In the genomic region with DNA sequence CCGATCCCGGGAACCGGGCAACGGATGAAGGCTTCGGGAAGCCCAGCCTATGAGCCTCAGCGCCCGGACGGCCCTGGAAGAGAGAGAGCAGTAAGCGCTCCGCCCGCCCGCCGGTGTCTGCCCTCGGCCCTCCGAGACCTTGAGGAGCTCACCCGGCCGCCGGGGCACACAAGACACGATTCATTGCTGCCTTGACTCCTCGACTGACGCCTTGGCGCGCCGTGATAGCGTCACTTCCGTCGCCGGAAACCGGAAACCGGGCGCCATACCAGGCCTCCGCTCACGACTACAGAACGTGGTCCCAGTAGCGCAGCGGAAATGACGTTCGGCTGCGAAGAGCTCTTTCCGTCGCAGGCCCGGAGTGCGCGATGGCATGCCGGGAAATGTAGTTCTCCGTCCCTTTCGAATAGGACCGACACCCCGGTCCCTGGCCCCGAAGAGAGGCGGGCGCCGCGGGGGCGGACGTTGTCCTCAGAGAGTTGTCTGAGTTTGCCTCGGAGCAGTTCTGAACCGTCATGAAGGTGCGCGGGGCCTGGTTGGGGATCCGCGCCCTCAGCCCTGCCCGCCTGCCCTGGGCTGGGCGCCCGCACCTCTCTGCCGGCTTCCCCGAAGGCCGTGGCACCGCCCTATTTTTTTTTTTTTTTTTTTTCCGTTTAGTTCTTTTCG, we compare ENCODE assay signal across 1 cellular context.
TF ChIP-seq lines count a peak whose summit lies in the region.

A gene (minus strand): TSS at position 208 of the 666 bp plus-strand sequence. CDS start 24 bp downstream, at position 184.

TF ChIP-seq in HepG2, 621 proteins besides CTCF, POLR2A, EP300 and RAD21 (continued from another document and continues in another):
- TF ChIP-seq, protein P1, sequence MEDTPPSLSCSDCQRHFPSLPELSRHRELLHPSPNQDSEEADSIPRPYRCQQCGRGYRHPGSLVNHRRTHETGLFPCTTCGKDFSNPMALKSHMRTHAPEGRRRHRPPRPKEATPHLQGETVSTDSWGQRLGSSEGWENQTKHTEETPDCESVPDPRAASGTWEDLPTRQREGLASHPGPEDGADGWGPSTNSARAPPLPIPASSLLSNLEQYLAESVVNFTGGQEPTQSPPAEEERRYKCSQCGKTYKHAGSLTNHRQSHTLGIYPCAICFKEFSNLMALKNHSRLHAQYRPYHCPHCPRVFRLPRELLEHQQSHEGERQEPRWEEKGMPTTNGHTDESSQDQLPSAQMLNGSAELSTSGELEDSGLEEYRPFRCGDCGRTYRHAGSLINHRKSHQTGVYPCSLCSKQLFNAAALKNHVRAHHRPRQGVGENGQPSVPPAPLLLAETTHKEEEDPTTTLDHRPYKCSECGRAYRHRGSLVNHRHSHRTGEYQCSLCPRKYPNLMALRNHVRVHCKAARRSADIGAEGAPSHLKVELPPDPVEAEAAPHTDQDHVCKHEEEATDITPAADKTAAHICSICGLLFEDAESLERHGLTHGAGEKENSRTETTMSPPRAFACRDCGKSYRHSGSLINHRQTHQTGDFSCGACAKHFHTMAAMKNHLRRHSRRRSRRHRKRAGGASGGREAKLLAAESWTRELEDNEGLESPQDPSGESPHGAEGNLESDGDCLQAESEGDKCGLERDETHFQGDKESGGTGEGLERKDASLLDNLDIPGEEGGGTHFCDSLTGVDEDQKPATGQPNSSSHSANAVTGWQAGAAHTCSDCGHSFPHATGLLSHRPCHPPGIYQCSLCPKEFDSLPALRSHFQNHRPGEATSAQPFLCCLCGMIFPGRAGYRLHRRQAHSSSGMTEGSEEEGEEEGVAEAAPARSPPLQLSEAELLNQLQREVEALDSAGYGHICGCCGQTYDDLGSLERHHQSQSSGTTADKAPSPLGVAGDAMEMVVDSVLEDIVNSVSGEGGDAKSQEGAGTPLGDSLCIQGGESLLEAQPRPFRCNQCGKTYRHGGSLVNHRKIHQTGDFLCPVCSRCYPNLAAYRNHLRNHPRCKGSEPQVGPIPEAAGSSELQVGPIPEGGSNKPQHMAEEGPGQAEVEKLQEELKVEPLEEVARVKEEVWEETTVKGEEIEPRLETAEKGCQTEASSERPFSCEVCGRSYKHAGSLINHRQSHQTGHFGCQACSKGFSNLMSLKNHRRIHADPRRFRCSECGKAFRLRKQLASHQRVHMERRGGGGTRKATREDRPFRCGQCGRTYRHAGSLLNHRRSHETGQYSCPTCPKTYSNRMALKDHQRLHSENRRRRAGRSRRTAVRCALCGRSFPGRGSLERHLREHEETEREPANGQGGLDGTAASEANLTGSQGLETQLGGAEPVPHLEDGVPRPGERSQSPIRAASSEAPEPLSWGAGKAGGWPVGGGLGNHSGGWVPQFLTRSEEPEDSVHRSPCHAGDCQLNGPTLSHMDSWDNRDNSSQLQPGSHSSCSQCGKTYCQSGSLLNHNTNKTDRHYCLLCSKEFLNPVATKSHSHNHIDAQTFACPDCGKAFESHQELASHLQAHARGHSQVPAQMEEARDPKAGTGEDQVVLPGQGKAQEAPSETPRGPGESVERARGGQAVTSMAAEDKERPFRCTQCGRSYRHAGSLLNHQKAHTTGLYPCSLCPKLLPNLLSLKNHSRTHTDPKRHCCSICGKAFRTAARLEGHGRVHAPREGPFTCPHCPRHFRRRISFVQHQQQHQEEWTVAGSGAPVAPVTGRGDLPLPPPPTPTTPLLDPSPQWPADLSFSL (CRISPR knock-in tag; IDR thresholded peaks at IDR 0.05): no peak
- TF ChIP-seq ZNF709 (CRISPR knock-in tag; IDR thresholded peaks at IDR 0.05): peak; percentile 89
- no peak for TF ChIP-seq SSRP1 (CRISPR knock-in tag; IDR thresholded peaks at IDR 0.05)
- TF ChIP-seq, protein P2, sequence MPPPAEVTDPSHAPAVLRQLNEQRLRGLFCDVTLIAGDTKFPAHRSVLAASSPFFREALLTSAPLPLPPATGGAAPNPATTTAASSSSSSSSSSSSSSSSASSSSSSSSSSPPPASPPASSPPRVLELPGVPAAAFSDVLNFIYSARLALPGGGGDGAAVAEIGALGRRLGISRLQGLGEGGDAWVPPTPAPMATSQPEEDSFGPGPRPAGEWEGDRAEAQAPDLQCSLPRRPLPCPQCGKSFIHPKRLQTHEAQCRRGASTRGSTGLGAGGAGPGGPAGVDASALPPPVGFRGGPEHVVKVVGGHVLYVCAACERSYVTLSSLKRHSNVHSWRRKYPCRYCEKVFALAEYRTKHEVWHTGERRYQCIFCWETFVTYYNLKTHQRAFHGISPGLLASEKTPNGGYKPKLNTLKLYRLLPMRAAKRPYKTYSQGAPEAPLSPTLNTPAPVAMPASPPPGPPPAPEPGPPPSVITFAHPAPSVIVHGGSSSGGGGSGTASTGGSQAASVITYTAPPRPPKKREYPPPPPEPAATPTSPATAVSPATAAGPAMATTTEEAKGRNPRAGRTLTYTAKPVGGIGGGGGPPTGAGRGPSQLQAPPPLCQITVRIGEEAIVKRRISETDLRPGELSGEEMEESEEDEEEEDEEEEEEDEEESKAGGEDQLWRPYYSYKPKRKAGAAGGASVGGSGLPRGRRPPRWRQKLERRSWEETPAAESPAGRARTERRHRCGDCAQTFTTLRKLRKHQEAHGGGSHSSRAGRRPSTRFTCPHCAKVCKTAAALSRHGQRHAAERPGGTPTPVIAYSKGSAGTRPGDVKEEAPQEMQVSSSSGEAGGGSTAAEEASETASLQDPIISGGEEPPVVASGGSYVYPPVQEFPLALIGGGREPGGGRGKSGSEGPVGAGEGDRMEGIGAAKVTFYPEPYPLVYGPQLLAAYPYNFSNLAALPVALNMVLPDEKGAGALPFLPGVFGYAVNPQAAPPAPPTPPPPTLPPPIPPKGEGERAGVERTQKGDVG (CRISPR knock-in tag; IDR thresholded peaks at IDR 0.05; ENCODE audit: borderline replicate concordance): peak; percentile 65; the same call in 1 of the 2 replicates
- TF ChIP-seq, protein P3, sequence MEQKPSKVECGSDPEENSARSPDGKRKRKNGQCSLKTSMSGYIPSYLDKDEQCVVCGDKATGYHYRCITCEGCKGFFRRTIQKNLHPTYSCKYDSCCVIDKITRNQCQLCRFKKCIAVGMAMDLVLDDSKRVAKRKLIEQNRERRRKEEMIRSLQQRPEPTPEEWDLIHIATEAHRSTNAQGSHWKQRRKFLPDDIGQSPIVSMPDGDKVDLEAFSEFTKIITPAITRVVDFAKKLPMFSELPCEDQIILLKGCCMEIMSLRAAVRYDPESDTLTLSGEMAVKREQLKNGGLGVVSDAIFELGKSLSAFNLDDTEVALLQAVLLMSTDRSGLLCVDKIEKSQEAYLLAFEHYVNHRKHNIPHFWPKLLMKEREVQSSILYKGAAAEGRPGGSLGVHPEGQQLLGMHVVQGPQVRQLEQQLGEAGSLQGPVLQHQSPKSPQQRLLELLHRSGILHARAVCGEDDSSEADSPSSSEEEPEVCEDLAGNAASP (CRISPR knock-in tag; IDR thresholded peaks at IDR 0.05; ENCODE audit: borderline replicate concordance): 0 out of 2 replicates have a peak, but pooled peaks have one; percentile 41
- no peak for TF ChIP-seq ZNF441 (CRISPR knock-in tag; IDR thresholded peaks at IDR 0.05; ENCODE audit: borderline replicate concordance)
- TF ChIP-seq MEIS1 (CRISPR knock-in tag; IDR thresholded peaks at IDR 0.05; ENCODE audit: borderline replicate concordance): peak; percentile 27; the same call in 1 of the 2 replicates
- TF ChIP-seq MAF1 (CRISPR knock-in tag; IDR thresholded peaks at IDR 0.05; ENCODE audit: borderline replicate concordance): no peak; the same call in 1 of the 2 replicates
- TF ChIP-seq FOXJ3 (CRISPR knock-in tag; IDR thresholded peaks at IDR 0.05; ENCODE audit: borderline replicate concordance): peak; percentile 82; the same call in 1 of the 2 replicates
- TF ChIP-seq, protein P4, sequence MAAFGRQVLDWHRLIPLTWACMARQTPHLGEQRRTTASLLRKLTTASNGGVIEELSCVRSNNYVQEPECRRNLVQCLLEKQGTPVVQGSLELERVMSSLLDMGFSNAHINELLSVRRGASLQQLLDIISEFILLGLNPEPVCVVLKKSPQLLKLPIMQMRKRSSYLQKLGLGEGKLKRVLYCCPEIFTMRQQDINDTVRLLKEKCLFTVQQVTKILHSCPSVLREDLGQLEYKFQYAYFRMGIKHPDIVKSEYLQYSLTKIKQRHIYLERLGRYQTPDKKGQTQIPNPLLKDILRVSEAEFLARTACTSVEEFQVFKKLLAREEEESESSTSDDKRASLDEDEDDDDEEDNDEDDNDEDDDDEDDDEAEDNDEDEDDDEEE (CRISPR knock-in tag; IDR thresholded peaks at IDR 0.05): no peak; the same call in 1 of the 2 replicates
- TF ChIP-seq ZKSCAN5 (CRISPR knock-in tag; IDR thresholded peaks at IDR 0.05): no peak
- peak; percentile 97 for TF ChIP-seq SAP130 (CRISPR knock-in tag; IDR thresholded peaks at IDR 0.05; ENCODE audit: low read depth)
- TF ChIP-seq, protein P5, sequence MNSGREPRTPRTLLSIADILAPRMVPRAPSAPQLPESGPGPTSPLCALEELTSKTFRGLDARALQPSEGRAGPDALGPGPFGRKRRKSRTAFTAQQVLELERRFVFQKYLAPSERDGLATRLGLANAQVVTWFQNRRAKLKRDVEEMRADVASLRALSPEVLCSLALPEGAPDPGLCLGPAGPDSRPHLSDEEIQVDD (CRISPR knock-in tag; IDR thresholded peaks at IDR 0.05; ENCODE audit: borderline replicate concordance): no peak
- no peak for TF ChIP-seq SP140L (CRISPR knock-in tag; IDR thresholded peaks at IDR 0.05; ENCODE audit: borderline replicate concordance)
- TF ChIP-seq RAD51 (IDR thresholded peaks at IDR 0.05; ENCODE audit: borderline replicate concordance): no peak
- TF ChIP-seq, protein P6, sequence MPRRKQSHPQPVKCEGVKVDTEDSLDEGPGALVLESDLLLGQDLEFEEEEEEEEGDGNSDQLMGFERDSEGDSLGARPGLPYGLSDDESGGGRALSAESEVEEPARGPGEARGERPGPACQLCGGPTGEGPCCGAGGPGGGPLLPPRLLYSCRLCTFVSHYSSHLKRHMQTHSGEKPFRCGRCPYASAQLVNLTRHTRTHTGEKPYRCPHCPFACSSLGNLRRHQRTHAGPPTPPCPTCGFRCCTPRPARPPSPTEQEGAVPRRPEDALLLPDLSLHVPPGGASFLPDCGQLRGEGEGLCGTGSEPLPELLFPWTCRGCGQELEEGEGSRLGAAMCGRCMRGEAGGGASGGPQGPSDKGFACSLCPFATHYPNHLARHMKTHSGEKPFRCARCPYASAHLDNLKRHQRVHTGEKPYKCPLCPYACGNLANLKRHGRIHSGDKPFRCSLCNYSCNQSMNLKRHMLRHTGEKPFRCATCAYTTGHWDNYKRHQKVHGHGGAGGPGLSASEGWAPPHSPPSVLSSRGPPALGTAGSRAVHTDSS (CRISPR knock-in tag; conservative IDR thresholded peaks at IDR 0.05): no peak; the same call in 1 of the 2 replicates
- TF ChIP-seq MATR3 (CRISPR knock-in tag; IDR thresholded peaks at IDR 0.05): no peak
- TF ChIP-seq ZBTB7A (CRISPR knock-in tag; IDR thresholded peaks at IDR 0.05): no peak
- no peak for TF ChIP-seq MIER2 (CRISPR knock-in tag; IDR thresholded peaks at IDR 0.05)
- TF ChIP-seq MEF2D (CRISPR knock-in tag; IDR thresholded peaks at IDR 0.05): peak; percentile 81
- TF ChIP-seq, protein P7, sequence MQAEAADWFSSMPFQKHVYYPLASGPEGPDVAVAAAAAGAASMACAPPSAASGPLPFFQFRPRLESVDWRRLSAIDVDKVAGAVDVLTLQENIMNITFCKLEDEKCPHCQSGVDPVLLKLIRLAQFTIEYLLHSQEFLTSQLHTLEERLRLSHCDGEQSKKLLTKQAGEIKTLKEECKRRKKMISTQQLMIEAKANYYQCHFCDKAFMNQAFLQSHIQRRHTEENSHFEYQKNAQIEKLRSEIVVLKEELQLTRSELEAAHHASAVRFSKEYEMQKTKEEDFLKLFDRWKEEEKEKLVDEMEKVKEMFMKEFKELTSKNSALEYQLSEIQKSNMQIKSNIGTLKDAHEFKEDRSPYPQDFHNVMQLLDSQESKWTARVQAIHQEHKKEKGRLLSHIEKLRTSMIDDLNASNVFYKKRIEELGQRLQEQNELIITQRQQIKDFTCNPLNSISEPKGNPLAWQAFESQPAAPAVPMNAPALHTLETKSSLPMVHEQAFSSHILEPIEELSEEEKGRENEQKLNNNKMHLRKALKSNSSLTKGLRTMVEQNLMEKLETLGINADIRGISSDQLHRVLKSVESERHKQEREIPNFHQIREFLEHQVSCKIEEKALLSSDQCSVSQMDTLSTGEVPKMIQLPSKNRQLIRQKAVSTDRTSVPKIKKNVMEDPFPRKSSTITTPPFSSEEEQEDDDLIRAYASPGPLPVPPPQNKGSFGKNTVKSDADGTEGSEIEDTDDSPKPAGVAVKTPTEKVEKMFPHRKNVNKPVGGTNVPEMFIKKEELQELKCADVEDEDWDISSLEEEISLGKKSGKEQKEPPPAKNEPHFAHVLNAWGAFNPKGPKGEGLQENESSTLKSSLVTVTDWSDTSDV (CRISPR knock-in tag; IDR thresholded peaks at IDR 0.05): peak; percentile 83; the same call in 1 of the 2 replicates
- TF ChIP-seq, protein P8, sequence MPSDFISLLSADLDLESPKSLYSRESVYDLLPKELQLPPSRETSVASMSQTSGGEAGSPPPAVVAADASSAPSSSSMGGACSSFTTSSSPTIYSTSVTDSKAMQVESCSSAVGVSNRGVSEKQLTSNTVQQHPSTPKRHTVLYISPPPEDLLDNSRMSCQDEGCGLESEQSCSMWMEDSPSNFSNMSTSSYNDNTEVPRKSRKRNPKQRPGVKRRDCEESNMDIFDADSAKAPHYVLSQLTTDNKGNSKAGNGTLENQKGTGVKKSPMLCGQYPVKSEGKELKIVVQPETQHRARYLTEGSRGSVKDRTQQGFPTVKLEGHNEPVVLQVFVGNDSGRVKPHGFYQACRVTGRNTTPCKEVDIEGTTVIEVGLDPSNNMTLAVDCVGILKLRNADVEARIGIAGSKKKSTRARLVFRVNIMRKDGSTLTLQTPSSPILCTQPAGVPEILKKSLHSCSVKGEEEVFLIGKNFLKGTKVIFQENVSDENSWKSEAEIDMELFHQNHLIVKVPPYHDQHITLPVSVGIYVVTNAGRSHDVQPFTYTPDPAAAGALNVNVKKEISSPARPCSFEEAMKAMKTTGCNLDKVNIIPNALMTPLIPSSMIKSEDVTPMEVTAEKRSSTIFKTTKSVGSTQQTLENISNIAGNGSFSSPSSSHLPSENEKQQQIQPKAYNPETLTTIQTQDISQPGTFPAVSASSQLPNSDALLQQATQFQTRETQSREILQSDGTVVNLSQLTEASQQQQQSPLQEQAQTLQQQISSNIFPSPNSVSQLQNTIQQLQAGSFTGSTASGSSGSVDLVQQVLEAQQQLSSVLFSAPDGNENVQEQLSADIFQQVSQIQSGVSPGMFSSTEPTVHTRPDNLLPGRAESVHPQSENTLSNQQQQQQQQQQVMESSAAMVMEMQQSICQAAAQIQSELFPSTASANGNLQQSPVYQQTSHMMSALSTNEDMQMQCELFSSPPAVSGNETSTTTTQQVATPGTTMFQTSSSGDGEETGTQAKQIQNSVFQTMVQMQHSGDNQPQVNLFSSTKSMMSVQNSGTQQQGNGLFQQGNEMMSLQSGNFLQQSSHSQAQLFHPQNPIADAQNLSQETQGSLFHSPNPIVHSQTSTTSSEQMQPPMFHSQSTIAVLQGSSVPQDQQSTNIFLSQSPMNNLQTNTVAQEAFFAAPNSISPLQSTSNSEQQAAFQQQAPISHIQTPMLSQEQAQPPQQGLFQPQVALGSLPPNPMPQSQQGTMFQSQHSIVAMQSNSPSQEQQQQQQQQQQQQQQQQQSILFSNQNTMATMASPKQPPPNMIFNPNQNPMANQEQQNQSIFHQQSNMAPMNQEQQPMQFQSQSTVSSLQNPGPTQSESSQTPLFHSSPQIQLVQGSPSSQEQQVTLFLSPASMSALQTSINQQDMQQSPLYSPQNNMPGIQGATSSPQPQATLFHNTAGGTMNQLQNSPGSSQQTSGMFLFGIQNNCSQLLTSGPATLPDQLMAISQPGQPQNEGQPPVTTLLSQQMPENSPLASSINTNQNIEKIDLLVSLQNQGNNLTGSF (CRISPR knock-in tag; IDR thresholded peaks at IDR 0.05): peak; percentile 65; the same call in 1 of the 2 replicates
- no peak for TF ChIP-seq ZNF652 (CRISPR knock-in tag; IDR thresholded peaks at IDR 0.05; ENCODE audit: borderline replicate concordance, low read depth)
- peak; percentile 84 for TF ChIP-seq POLR2G (IDR thresholded peaks at IDR 0.05; ENCODE audit: low read depth, low read length)
- TF ChIP-seq SUZ12 (IDR thresholded peaks at IDR 0.05; ENCODE audit: low read depth, low read length): peak; percentile 71
- TF ChIP-seq KLF16 (CRISPR knock-in tag; IDR thresholded peaks at IDR 0.05): peak in 1 of 2 experiments; percentile 84; a peak in 2 of 4 replicates
- TF ChIP-seq ZFP36L2 (CRISPR knock-in tag; IDR thresholded peaks at IDR 0.05): 0 out of 2 replicates have a peak, but pooled peaks have one; percentile 62
